In genomic region chr1:45327644-45328515, GRCh38 we compare ENCODE assay signal across 9 cellular contexts. TPM values are rescaled to one million over a fixed set of nuclear protein-coding genes. Genes with fewer than 3 reads are reported as not detected.
DNase-seq lines count a peak whose midpoint lies in the region; ATAC-seq and TF ChIP-seq lines count a peak whose summit lies in the region.
"Had no signal": no experiment of that assay in that cellular context is flagged by ENCODE, and none has a peak within 500 bp of the region (broad histone marks: within the 10 kb centered on the region; RNA-seq: fewer than 3 reads in every experiment).

No MANE protein-coding gene starts in this region.

- H3K27ac Mint-ChIP-seq in immature natural killer cell = no peak overlapping the region

- H3F3A ChIP-seq in SU-DHL-6 (ENCODE audit: insufficient read depth) = peaks cover 13% of the 10 kb centered on the region; the same call in 1 of the 2 replicates

- ATAC-seq in HG03342 (IDR thresholded peaks at IDR 0.05; ENCODE audit: unreplicated experiment) = no peak
- no peak for ATAC-seq in GM19455 (IDR thresholded peaks at IDR 0.05; ENCODE audit: unreplicated experiment)

- H3K27me3 ChIP-seq in SU-DHL-6 (ENCODE audit: low read length) = no peaks in the 10 kb centered on the region
- H3K27me3 ChIP-seq: SJSA1 had no signal

- no peaks in the 10 kb centered on the region for H3K36me3 ChIP-seq in SU-DHL-6 (ENCODE audit: low read length)

- DNase-seq in AG04449 (ENCODE audit: low read depth, low spot score) (no peak), GM10248 (ENCODE audit: extremely low spot score) (peak; percentile 43), immature natural killer cell (no peak), mucosa of gallbladder (ENCODE audit: low spot score) (no peak)
- no peak for DNase-seq in stimulated activated CD4-positive, alpha-beta T cell treated with anti-CD3 and anti-CD28 coated beads, Interleukin-12 subunit alpha, Interleukin-12 subunit beta, amount 100 ng/mL, for 4 hours

- peaks cover 6 to 9% of the 10 kb centered on the region in 2 donors for H3K4me1 Mint-ChIP-seq in immature natural killer cell

- no peaks in the 10 kb centered on the region for H3K27me3 Mint-ChIP-seq in immature natural killer cell (ENCODE audit: low read depth in 3 of 3)

- POLR2A ChIA-PET in AG04449 (lab: Yijun Ruan, JAX) = interaction anchor here (0.7 to 1.7 kb wide), 3 partner anchors 12 to 24 kb away, joined by 3 to 9 read pairs (median 7); partner anchors contain the start of genes MUTYH and TOE1
- POLR2A ChIA-PET in GM10248 (lab: Yijun Ruan, JAX) = interaction anchor here (0.6 to 2.1 kb wide), 3 partner anchors 12 to 112 kb away, joined by 3 to 11 read pairs (median 8); partner anchors contain the start of genes MUTYH and TOE1

- H3K36me3 Mint-ChIP-seq in immature natural killer cell = peaks cover 0 to 10% (median 0%) of the 10 kb centered on the region in 3 donors

- H3K9ac ChIP-seq in SU-DHL-6 (ENCODE audit: low read length) = peak overlapping the region; percentile 88

- no peaks in the 10 kb centered on the region for H3K9me3 ChIP-seq in SU-DHL-6 (ENCODE audit: insufficient read depth, low read length)
- H3K9me3 ChIP-seq: SJSA1 had no signal

- peak overlapping the region; percentile 96 for H3K4me2 ChIP-seq in SU-DHL-6 (ENCODE audit: low read depth, low read length, poor library complexity, severe bottlenecking)

- H3K9me2 ChIP-seq in SU-DHL-6 (replicated peaks; ENCODE audit: insufficient read depth, low read length) = no peaks in the 10 kb centered on the region

- H4K20me1 ChIP-seq in SU-DHL-6 (ENCODE audit: low read depth, low read length) = no peaks in the 10 kb centered on the region

- H3K9me3 Mint-ChIP-seq in immature natural killer cell = peaks cover 0 to 1% (median 0%) of the 10 kb centered on the region in 6 donors

- H3K4me3 ChIP-seq in AG04449 (ENCODE audit: low read depth, low read length) (peak overlapping the region; percentile 61), SU-DHL-6 (ENCODE audit: insufficient read depth, low read length, poor library complexity, severe bottlenecking) (peak overlapping the region; percentile 61)

- TF ChIP-seq CTCF in AG04449 (IDR thresholded peaks at IDR 0.05; ENCODE audit: insufficient read depth, low read length, missing control alignments) (no peak), GM10248 (IDR thresholded peaks at IDR 0.05; ENCODE audit: control extremely low read depth, extremely low read depth, low read depth, missing control alignments) (no peak), SU-DHL-6 (IDR thresholded peaks at IDR 0.05; ENCODE audit: insufficient read depth, low read length, poor library complexity, severe bottlenecking) (no peak)

- peak overlapping the region; percentile 99 for H2AFZ ChIP-seq in SU-DHL-6 (ENCODE audit: low read depth, low read length, severe bottlenecking)

- CTCF ChIA-PET in AG04449 (lab: Yijun Ruan, JAX) (interaction anchor here (0.6 to 3.4 kb wide), 5 partner anchors 11 to 165 kb away, joined by 3 to 22 read pairs (median 4); partner anchors contain the start of genes MUTYH and TOE1), GM10248 (lab: Yijun Ruan, JAX) (interaction anchor here (0.8 to 5.4 kb wide), 10 partner anchors 11 to 313 kb away, joined by 3 to 32 read pairs (median 6); partner anchors contain the start of genes MUTYH and TOE1)

- peaks cover 25% of the 10 kb centered on the region for H3K79me2 ChIP-seq in SU-DHL-6 (ENCODE audit: insufficient read depth, low read length)

- peak overlapping the region; percentile 52 to 86 (median 65) for H3K4me3 Mint-ChIP-seq in immature natural killer cell

- peak overlapping the region; percentile 76 for H3K27ac ChIP-seq in SU-DHL-6 (ENCODE audit: low read depth, low read length)
- H3K27ac ChIP-seq: SJSA1 had no signal

RNA-seq across cellular contexts. Expression of gene HPDL, which starts 1.2 kb away (rescaled TPM):
- 1 to 10 TPM in 2 of 3 donors, under 1 TPM in 1; 0.90 to 2.2 (median 1.1) TPM for polyA plus RNA-seq in immature natural killer cell
- 0.17 TPM for total RNA-seq in mucosa of gallbladder

RNA-seq across cellular contexts. Expression of gene TOE1, which starts 12.1 kb away (rescaled TPM):
- polyA plus RNA-seq in immature natural killer cell = 10 to 100 TPM in 2 of 3 donors, 1 to 10 TPM in 1; 9.4 to 13.3 (median 10.4) TPM
- total RNA-seq in mucosa of gallbladder = 7.9 TPM

RNA-seq across cellular contexts. Expression of gene MUTYH, which starts 12.4 kb away (rescaled TPM):
- polyA plus RNA-seq in immature natural killer cell = 10 to 100 TPM in 2 of 3 donors, 1 to 10 TPM in 1; 9.5 to 13.9 (median 11.3) TPM
- 30.5 TPM for total RNA-seq in mucosa of gallbladder
